Comparison of ENCODE assay signal across 1 cellular context in the genomic region with DNA sequence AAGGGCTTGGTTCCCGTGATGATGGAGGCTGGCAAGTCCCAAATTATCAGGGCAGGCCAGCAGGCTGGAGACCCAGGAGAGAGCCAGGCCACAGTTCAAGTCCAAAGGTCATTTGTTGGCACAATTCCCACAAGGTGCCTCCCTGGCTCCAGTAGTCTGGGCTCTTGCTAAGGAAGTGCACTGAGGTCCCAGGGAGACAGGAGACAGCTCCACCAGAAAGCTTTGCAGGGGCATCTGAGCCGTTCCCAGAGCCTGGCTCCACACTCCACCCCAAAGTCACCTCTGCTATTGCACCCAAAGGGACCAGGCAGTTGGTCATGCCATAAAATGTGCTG.
TF ChIP-seq lines count a peak whose summit lies in the region.

No MANE protein-coding gene starts in this region.

TF ChIP-seq in HepG2, 621 proteins besides CTCF, POLR2A, EP300 and RAD21 (continued from another document):
- TF ChIP-seq, protein P1, sequence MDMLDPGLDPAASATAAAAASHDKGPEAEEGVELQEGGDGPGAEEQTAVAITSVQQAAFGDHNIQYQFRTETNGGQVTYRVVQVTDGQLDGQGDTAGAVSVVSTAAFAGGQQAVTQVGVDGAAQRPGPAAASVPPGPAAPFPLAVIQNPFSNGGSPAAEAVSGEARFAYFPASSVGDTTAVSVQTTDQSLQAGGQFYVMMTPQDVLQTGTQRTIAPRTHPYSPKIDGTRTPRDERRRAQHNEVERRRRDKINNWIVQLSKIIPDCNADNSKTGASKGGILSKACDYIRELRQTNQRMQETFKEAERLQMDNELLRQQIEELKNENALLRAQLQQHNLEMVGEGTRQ (IDR thresholded peaks at IDR 0.05; ENCODE audit: low read depth, low read length), result no peak
- TF ChIP-seq, protein P1 (CRISPR knock-in tag; IDR thresholded peaks at IDR 0.05; ENCODE audit: borderline replicate concordance), result no peak
- TF ChIP-seq HIVEP1 (CRISPR knock-in tag; IDR thresholded peaks at IDR 0.05) (no peak), ATM (IDR thresholded peaks at IDR 0.05; ENCODE audit: borderline replicate concordance) (no peak), U2AF2 (IDR thresholded peaks at IDR 0.05; ENCODE audit: low read depth, low read length) (no peak), SIN3A (IDR thresholded peaks at IDR 0.05; ENCODE audit: borderline replicate concordance, low read depth, low read length) (no peak), ZNF607 (CRISPR knock-in tag; IDR thresholded peaks at IDR 0.05; ENCODE audit: borderline replicate concordance) (no peak), MNT (IDR thresholded peaks at IDR 0.05) (no peak), ATRX (CRISPR knock-in tag; IDR thresholded peaks at IDR 0.05; ENCODE audit: borderline replicate concordance) (no peak)
- TF ChIP-seq, protein P2, sequence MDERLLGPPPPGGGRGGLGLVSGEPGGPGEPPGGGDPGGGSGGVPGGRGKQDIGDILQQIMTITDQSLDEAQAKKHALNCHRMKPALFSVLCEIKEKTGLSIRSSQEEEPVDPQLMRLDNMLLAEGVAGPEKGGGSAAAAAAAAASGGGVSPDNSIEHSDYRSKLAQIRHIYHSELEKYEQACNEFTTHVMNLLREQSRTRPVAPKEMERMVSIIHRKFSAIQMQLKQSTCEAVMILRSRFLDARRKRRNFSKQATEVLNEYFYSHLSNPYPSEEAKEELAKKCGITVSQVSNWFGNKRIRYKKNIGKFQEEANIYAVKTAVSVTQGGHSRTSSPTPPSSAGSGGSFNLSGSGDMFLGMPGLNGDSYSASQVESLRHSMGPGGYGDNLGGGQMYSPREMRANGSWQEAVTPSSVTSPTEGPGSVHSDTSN (CRISPR knock-in tag; IDR thresholded peaks at IDR 0.05), result no peak
